ENCODE assay signal across 1 cellular context in genomic region chr5:14239951-14240350, GRCh38.
TF ChIP-seq lines count a peak whose summit lies in the region.

No MANE protein-coding gene starts in this region.

TF ChIP-seq in IMR-90, 13 proteins besides CTCF, POLR2A, EP300 and RAD21:
- TF ChIP-seq CEBPB (IDR thresholded peaks at IDR 0.05; ENCODE audit: low read depth, low read length) (no peak), SMC3 (IDR thresholded peaks at IDR 0.05; ENCODE audit: low read depth, low read length) (no peak), MAZ (IDR thresholded peaks at IDR 0.05; ENCODE audit: borderline replicate concordance, low read depth, low read length) (no peak), CHD1 (IDR thresholded peaks at IDR 0.05; ENCODE audit: low read depth, low read length) (no peak), RFX5 (IDR thresholded peaks at IDR 0.05; ENCODE audit: low read depth, low read length) (no peak), USF2 (IDR thresholded peaks at IDR 0.05; ENCODE audit: low read depth, low read length) (no peak), NFE2L2 (IDR thresholded peaks at IDR 0.05; ENCODE audit: low read depth, low read length) (no peak), MAFK (IDR thresholded peaks at IDR 0.05; ENCODE audit: low read depth, low read length) (no peak)
